Comparison of ENCODE assay signal across 18 cellular contexts in the genomic region with DNA sequence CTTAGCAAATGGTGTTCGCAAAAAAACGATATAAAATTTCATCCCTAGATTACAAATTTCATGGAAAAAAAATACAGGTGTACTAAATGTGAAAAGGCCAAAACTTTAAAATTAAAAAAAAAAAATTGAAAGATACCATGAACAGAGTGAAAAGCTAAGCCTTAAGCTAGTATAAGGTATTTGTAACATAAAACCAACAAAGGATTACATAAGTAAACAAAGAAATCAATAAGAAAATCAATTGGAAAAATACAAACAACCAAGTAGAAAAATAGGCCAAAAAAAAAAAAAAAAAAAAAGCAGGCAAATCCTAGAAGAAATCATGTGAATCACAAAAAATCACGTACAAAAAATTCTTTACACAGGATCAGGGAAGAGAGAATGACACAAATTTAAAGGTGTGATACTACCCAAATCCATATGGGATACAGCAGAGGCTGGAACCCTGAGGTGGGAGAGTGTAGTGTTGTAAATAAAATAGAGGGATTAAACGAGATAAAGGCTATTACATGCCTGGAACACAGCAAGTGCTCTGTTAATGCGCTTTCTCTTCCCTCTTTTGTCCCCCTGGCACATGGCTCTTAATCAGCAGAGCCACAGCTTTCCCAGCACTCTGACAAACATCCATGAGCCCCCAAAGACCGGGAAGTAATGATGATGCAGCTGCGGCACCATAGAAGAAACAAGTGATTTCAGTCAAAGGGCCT.
"Had no signal": no experiment of that assay in that cellular context is flagged by ENCODE, and none has a peak within 500 bp of the region (broad histone marks: within the 10 kb centered on the region; RNA-seq: fewer than 3 reads in every experiment).

No MANE protein-coding gene starts in this region.

- H3K9me3 ChIP-seq: esophagus squamous epithelium, prostate gland, sigmoid colon, spleen, upper lobe of right lung had no signal

- H3K4me1 ChIP-seq: esophagus squamous epithelium, prostate gland, sigmoid colon, spleen, upper lobe of right lung had no signal

- ATAC-seq: activated T-cell treated with anti-CD3 and anti-CD28 coated beads, Interleukin-2, amount 50 U/mL, for 72 hours; effector memory CD8-positive, alpha-beta T cell; left colon; stimulated activated naive B cell treated with anti-CD40 and anti-IgM and Interleukin-4, amounts not matched to agents 10 μg/mL and 1 μg/mL and 100 μg/mL, for 72 hours; T-helper 17 cell; upper lobe of right lung had no signal

- H3K27ac ChIP-seq: esophagus squamous epithelium, hepatocyte, prostate gland, sigmoid colon, upper lobe of right lung, VCaP had no signal

- H3K36me3 ChIP-seq: esophagus squamous epithelium, prostate gland, sigmoid colon, upper lobe of right lung had no signal

- H3K4me3 ChIP-seq: esophagus squamous epithelium, hepatocyte, prostate gland, sigmoid colon, upper lobe of right lung had no signal

- DNase-seq: activated CD4-positive, alpha-beta T cell treated with anti-CD3 and anti-CD28 coated beads for 1 hour; activated CD4-positive, alpha-beta T cell treated with anti-CD3 and anti-CD28 coated beads, Interleukin-2, amount 50 U/mL, for 4 hours; activated gamma-delta T cell; activated T-cell treated with anti-CD3 and anti-CD28 coated beads, Interleukin-2, amount 50 U/mL, for 72 hours; caudate nucleus; effector memory CD8-positive, alpha-beta T cell; esophagus squamous epithelium; left colon; midbrain; nephron progenitor cell; sigmoid colon; spleen; stimulated activated naive B cell treated with anti-CD40 and anti-IgM and Interleukin-4, amounts not matched to agents 10 μg/mL and 1 μg/mL and 100 μg/mL, for 72 hours; T-helper 17 cell; upper lobe of right lung had no signal

- H3K27me3 ChIP-seq: esophagus squamous epithelium, hepatocyte, sigmoid colon, spleen, upper lobe of right lung had no signal
